Comparison of ENCODE assay signal across 1 cellular context in the genomic region with DNA sequence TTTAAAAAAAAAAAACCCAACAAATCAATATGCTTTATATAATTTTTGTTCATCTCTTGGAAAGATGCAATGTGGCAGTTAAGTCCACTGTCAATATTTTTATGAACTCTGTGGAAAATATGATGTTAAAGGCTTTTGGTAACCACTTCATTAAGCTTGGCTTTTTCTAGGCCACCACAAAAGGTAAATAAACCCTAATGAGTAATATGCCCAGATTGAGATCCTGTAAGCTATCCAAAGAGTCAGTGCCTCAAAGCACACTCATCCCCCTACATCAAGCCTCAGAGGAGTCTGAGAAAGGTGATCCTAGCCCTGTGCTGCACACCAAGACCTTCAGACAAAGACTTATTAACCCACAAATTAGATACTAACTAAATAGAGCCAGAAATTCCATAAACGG.
TF ChIP-seq lines count a peak whose summit lies in the region.

No MANE protein-coding gene starts in this region.

TF ChIP-seq in HepG2, 621 proteins besides CTCF, POLR2A, EP300 and RAD21 (continued from another document):
- TF ChIP-seq, protein P1, sequence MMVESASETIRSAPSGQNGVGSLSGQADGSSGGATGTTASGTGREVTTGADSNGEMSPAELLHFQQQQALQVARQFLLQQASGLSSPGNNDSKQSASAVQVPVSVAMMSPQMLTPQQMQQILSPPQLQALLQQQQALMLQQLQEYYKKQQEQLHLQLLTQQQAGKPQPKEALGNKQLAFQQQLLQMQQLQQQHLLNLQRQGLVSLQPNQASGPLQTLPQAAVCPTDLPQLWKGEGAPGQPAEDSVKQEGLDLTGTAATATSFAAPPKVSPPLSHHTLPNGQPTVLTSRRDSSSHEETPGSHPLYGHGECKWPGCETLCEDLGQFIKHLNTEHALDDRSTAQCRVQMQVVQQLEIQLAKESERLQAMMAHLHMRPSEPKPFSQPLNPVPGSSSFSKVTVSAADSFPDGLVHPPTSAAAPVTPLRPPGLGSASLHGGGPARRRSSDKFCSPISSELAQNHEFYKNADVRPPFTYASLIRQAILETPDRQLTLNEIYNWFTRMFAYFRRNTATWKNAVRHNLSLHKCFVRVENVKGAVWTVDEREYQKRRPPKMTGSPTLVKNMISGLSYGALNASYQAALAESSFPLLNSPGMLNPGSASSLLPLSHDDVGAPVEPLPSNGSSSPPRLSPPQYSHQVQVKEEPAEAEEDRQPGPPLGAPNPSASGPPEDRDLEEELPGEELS (CRISPR knock-in tag; IDR thresholded peaks at IDR 0.05) = no peak
- TF ChIP-seq SAP130 (CRISPR knock-in tag; IDR thresholded peaks at IDR 0.05; ENCODE audit: low read depth) (no peak), ZNF34 (CRISPR knock-in tag; IDR thresholded peaks at IDR 0.05; ENCODE audit: borderline replicate concordance) (no peak), NPAS2 (CRISPR knock-in tag; IDR thresholded peaks at IDR 0.05; ENCODE audit: borderline replicate concordance) (no peak), ZNF253 (CRISPR knock-in tag; IDR thresholded peaks at IDR 0.05; ENCODE audit: borderline replicate concordance) (no peak), RFXAP (CRISPR knock-in tag; IDR thresholded peaks at IDR 0.05; ENCODE audit: borderline replicate concordance) (no peak), ZNF331 (CRISPR knock-in tag; IDR thresholded peaks at IDR 0.05) (no peak), FOXK2 (IDR thresholded peaks at IDR 0.05) (no peak), TGIF2 (CRISPR knock-in tag; IDR thresholded peaks at IDR 0.05) (no peak), NRL (CRISPR knock-in tag; IDR thresholded peaks at IDR 0.05; ENCODE audit: borderline replicate concordance) (no peak), JUNB (CRISPR knock-in tag; IDR thresholded peaks at IDR 0.05; ENCODE audit: borderline replicate concordance) (no peak), ZNF737 (CRISPR knock-in tag; IDR thresholded peaks at IDR 0.05; ENCODE audit: borderline replicate concordance) (no peak), ZNF180 (CRISPR knock-in tag; IDR thresholded peaks at IDR 0.05; ENCODE audit: borderline replicate concordance, low read depth) (no peak)
- TF ChIP-seq, protein P2, sequence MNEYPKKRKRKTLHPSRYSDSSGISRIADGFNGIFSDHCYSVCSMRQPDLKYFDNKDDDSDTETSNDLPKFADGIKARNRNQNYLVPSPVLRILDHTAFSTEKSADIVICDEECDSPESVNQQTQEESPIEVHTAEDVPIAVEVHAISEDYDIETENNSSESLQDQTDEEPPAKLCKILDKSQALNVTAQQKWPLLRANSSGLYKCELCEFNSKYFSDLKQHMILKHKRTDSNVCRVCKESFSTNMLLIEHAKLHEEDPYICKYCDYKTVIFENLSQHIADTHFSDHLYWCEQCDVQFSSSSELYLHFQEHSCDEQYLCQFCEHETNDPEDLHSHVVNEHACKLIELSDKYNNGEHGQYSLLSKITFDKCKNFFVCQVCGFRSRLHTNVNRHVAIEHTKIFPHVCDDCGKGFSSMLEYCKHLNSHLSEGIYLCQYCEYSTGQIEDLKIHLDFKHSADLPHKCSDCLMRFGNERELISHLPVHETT (CRISPR knock-in tag; conservative IDR thresholded peaks at IDR 0.05) = no peak
